ENCODE assay signal across 28 cellular contexts in genomic region chr4:25984796-25985195, GRCh38.
"Had no signal": no experiment of that assay in that cellular context is flagged by ENCODE, and none has a peak within 500 bp of the region (broad histone marks: within the 10 kb centered on the region; RNA-seq: fewer than 3 reads in every experiment).

No MANE protein-coding gene starts in this region.

- H3K4me3 Mint-ChIP-seq: activated CD8-positive, alpha-beta T cell treated with anti-CD3 and anti-CD28 coated beads for 36 hours; activated naive CD8-positive, alpha-beta T cell treated with anti-CD3 and anti-CD28 coated beads, Interleukin-2, amount 50 U/mL, for 24 hours; activated T-cell treated with anti-CD3 and anti-CD28 coated beads, Interleukin-2, amount 50 U/mL, for 24 hours; activated T-helper 1 cell treated with anti-CD3 and anti-CD28 coated beads, Interleukin-12 subunit alpha, Interleukin-12 subunit beta, Interleukin-2, Interleukin-4 antibody, amounts not matched to agents 30 ng/mL and 10 ng/mL and 1 ng/mL, durations not matched to agents 14 hours and 24 hours and 36 hours had no signal

- H3K9me3 Mint-ChIP-seq: activated CD8-positive, alpha-beta T cell treated with anti-CD3 and anti-CD28 coated beads for 36 hours; activated naive CD4-positive, alpha-beta T cell treated with anti-CD3 and anti-CD28 coated beads, Interleukin-2, amount 50 U/mL, for 72 hours; activated naive CD8-positive, alpha-beta T cell treated with anti-CD3 and anti-CD28 coated beads, Interleukin-2, amount 50 U/mL, for 24 hours; activated T-cell treated with anti-CD3 and anti-CD28 coated beads, Interleukin-2, amount 50 U/mL, for 24 hours; activated T-helper 1 cell treated with anti-CD3 and anti-CD28 coated beads, Interleukin-12 subunit alpha, Interleukin-12 subunit beta, Interleukin-2, Interleukin-4 antibody, amounts not matched to agents 30 ng/mL and 10 ng/mL and 1 ng/mL, durations not matched to agents 14 hours and 24 hours and 36 hours had no signal

- H3K27me3 ChIP-seq: ascending aorta, body of pancreas, SJCRH30 had no signal

- DNase-seq: activated CD4-positive, alpha-beta T cell treated with anti-CD3 and anti-CD28 coated beads for 4 hours; activated CD8-positive, alpha-beta T cell treated with anti-CD3 and anti-CD28 coated beads for 36 hours; activated effector memory CD4-positive, alpha-beta T cell treated with Interleukin-2 at 50 U/mL for 16 hours; activated naive CD4-positive, alpha-beta T cell; activated naive CD8-positive, alpha-beta T cell treated with anti-CD3 and anti-CD28 coated beads, Interleukin-2, amount 50 U/mL, for 24 hours; activated T-cell treated with anti-CD3 and anti-CD28 coated beads, Interleukin-2, amount 50 U/mL, for 24 hours; amniotic stem cell; body of pancreas; KBM-7; NCI-H1092 treated with DMSO at 0.1 percent for 48 hours; NCI-H1417 treated with DMSO at 0.1 percent for 48 hours; NCI-H1694; NCI-H2029; NCI-H2107; NCI-H2171 treated with DMSO at 0.1 percent for 48 hours; NCI-H226; NCI-H526; NCI-H774; Right ventricle myocardium superior; SJCRH30; SK-N-SH; T-helper 1 cell; WERI-Rb-1 had no signal

- H3K27ac Mint-ChIP-seq: activated CD8-positive, alpha-beta T cell treated with anti-CD3 and anti-CD28 coated beads for 36 hours; activated naive CD4-positive, alpha-beta T cell treated with anti-CD3 and anti-CD28 coated beads, Interleukin-2, amount 50 U/mL, for 72 hours; activated naive CD8-positive, alpha-beta T cell treated with anti-CD3 and anti-CD28 coated beads, Interleukin-2, amount 50 U/mL, for 24 hours; activated T-cell treated with anti-CD3 and anti-CD28 coated beads, Interleukin-2, amount 50 U/mL, for 24 hours; activated T-helper 1 cell treated with anti-CD3 and anti-CD28 coated beads, Interleukin-12 subunit alpha, Interleukin-12 subunit beta, Interleukin-2, Interleukin-4 antibody, amounts not matched to agents 30 ng/mL and 10 ng/mL and 1 ng/mL, durations not matched to agents 14 hours and 24 hours and 36 hours had no signal

- H3K27ac ChIP-seq: ascending aorta, body of pancreas, SJCRH30, WERI-Rb-1 had no signal

- H3K27me3 Mint-ChIP-seq: activated naive CD8-positive, alpha-beta T cell treated with anti-CD3 and anti-CD28 coated beads, Interleukin-2, amount 50 U/mL, for 24 hours had no signal

- H3K4me3 ChIP-seq: ascending aorta, body of pancreas, SJCRH30 had no signal

- H3K36me3 ChIP-seq: ascending aorta, SJCRH30, WERI-Rb-1 had no signal

- H3K4me1 ChIP-seq: body of pancreas had no signal

- H3K9me3 ChIP-seq: ascending aorta, body of pancreas, SJCRH30, SK-N-SH had no signal

- H3K4me1 Mint-ChIP-seq: activated naive CD8-positive, alpha-beta T cell treated with anti-CD3 and anti-CD28 coated beads, Interleukin-2, amount 50 U/mL, for 24 hours had no signal

- H3K36me3 Mint-ChIP-seq: activated naive CD4-positive, alpha-beta T cell treated with anti-CD3 and anti-CD28 coated beads, Interleukin-2, amount 50 U/mL, for 72 hours had no signal

- ATAC-seq: activated CD4-positive, CD25-positive, alpha-beta regulatory T cell treated with anti-CD3 and anti-CD28 coated beads, Interleukin-2, amount 50 U/mL, for 24 hours; activated CD8-positive, alpha-beta T cell treated with anti-CD3 and anti-CD28 coated beads for 36 hours; activated naive CD4-positive, alpha-beta T cell treated with anti-CD3 and anti-CD28 coated beads, Interleukin-2, amount 50 U/mL, for 72 hours; activated naive CD8-positive, alpha-beta T cell treated with anti-CD3 and anti-CD28 coated beads, Interleukin-2, amount 50 U/mL, for 24 hours; body of pancreas; Panc1 had no signal
